ENCODE assay signal across 15 cellular contexts in genomic region chr5:33612386-33612785, GRCh38.
DNase-seq lines count a peak whose midpoint lies in the region; ATAC-seq, FAIRE-seq and TF ChIP-seq lines count a peak whose summit lies in the region.
"Had no signal": no experiment of that assay in that cellular context is flagged by ENCODE, and none has a peak within 500 bp of the region (broad histone marks: within the 10 kb centered on the region; RNA-seq: fewer than 3 reads in every experiment).

No MANE protein-coding gene starts in this region.

- no peaks in the 10 kb centered on the region for H3K9me2 ChIP-seq in PC-3 (replicated peaks; ENCODE audit: low read length)

- H3K4me1 ChIP-seq in PC-3 (ENCODE audit: insufficient read depth, low read length): peaks cover 30% of the 10 kb centered on the region
- no peaks in the 10 kb centered on the region for H3K4me1 ChIP-seq in thyroid gland
- H3K4me1 ChIP-seq: BLaER1 treated with 17β-estradiol and CSF1 and Interleukin-3, amounts not matched to agents 10 nM and 100 nM; psoas muscle had no signal

- FAIRE-seq in D721Med (lab: Jason Lieb, UNC): no peak

- H3K36me3 ChIP-seq in PC-3 (ENCODE audit: low read depth, low read length) (no peaks in the 10 kb centered on the region), thyroid gland (no peaks in the 10 kb centered on the region)
- H3K36me3 ChIP-seq: BLaER1 treated with 17β-estradiol and CSF1 and Interleukin-3, amounts not matched to agents 10 nM and 100 nM had no signal

- intact Hi-C loops in PC-3 (cut with micrococcal nuclease): no loop called here
- intact Hi-C loops in thyroid gland (cut with DNase I): no loop called here

- no peaks in the 10 kb centered on the region for H3K79me2 ChIP-seq in PC-3 (ENCODE audit: low read length)

- H3F3A ChIP-seq in PC-3 (ENCODE audit: low read length, unreplicated experiment): peaks cover 4% of the 10 kb centered on the region

- TF ChIP-seq CTCF in PC-3 (conservative IDR thresholded peaks at IDR 0.05; ENCODE audit: low read depth, low read length) (no peak), choroid plexus epithelial cell (conservative IDR thresholded peaks at IDR 0.05; ENCODE audit: low read depth, low read length) (no peak), D721Med (IDR thresholded peaks at IDR 0.05; ENCODE audit: insufficient read depth, missing control alignments) (no peak), thyroid gland (IDR thresholded peaks at IDR 0.05) (no peak)

- no peak overlapping the region for H3K9ac ChIP-seq in PC-3 (ENCODE audit: low read length)
- H3K9ac ChIP-seq: BLaER1 treated with 17β-estradiol and CSF1 and Interleukin-3, amounts not matched to agents 10 nM and 100 nM had no signal

- H2AFZ ChIP-seq in PC-3 (ENCODE audit: low read length): no peak overlapping the region

- no peak overlapping the region for H3K4me3 ChIP-seq in PC-3 (ENCODE audit: low read length)
- H3K4me3 ChIP-seq in choroid plexus epithelial cell (ENCODE audit: low read depth, low read length): no peak overlapping the region
- H3K4me3 ChIP-seq in thyroid gland (replicated peaks in 1 of 3): no peak overlapping the region
- H3K4me3 ChIP-seq: BLaER1 treated with 17β-estradiol and CSF1 and Interleukin-3, amounts not matched to agents 10 nM and 100 nM; psoas muscle had no signal

- BruUV-seq in PC-3 (replicated peaks; lab: Mats Ljungman, UMichigan): no TSS peak

- H3K4me2 ChIP-seq in PC-3 (ENCODE audit: low read length): peak overlapping the region; percentile 65
- H3K4me2 ChIP-seq: BLaER1 treated with 17β-estradiol and CSF1 and Interleukin-3, amounts not matched to agents 10 nM and 100 nM had no signal

- peak; percentile 75 for ATAC-seq in PC-3
- ATAC-seq: left ventricle myocardium superior, natural killer cell, psoas muscle had no signal

- WGBS in thyroid gland, 2 donors: 79 to 83% methylated on average over 1 of the region's 1 CpG

- H3K27ac ChIP-seq in PC-3 (ENCODE audit: low read length) (peak overlapping the region; percentile 68), thyroid gland (no peak overlapping the region)
- H3K27ac ChIP-seq: BLaER1 treated with 17β-estradiol and CSF1 and Interleukin-3, amounts not matched to agents 10 nM and 100 nM; psoas muscle had no signal

- DNase-seq in EH (ENCODE audit: low read depth) (peak; percentile 77), PC-3 (peak; percentile 81), choroid plexus epithelial cell (ENCODE audit: low read depth) (peak; percentile 42), non-pigmented ciliary epithelial cell (ENCODE audit: low read depth) (peak; percentile 62), D721Med (ENCODE audit: insufficient read length, low spot score) (no peak), thyroid gland (no peak), inferior parietal cortex (ENCODE audit: extremely low spot score) (no peak), DMS53 (lab: John Stamatoyannopoulos, UW) (no peak)
- DNase-seq: activated CD4-positive, alpha-beta memory T cell treated with anti-CD3 and anti-CD28 coated beads for 36 hours; dermis blood vessel endothelial cell; left ventricle myocardium superior; natural killer cell; NCI-H2081 treated with DMSO at 0.1 percent for 48 hours; psoas muscle had no signal

- H3K9me3 ChIP-seq in PC-3 (ENCODE audit: low read length) (no peaks in the 10 kb centered on the region), thyroid gland (no peaks in the 10 kb centered on the region)
- H3K9me3 ChIP-seq: BLaER1 treated with 17β-estradiol and CSF1 and Interleukin-3, amounts not matched to agents 10 nM and 100 nM; psoas muscle had no signal

- CTCF ChIA-PET in PC-3 (lab: Charles Lee): no interaction called here

- no peaks in the 10 kb centered on the region for H4K20me1 ChIP-seq in PC-3 (ENCODE audit: low read length)
- H4K20me1 ChIP-seq: BLaER1 treated with 17β-estradiol and CSF1 and Interleukin-3, amounts not matched to agents 10 nM and 100 nM had no signal

- H3K27me3 ChIP-seq in PC-3 (ENCODE audit: low read length) (no peaks in the 10 kb centered on the region), thyroid gland (no peaks in the 10 kb centered on the region)
- H3K27me3 ChIP-seq: BLaER1 treated with 17β-estradiol and CSF1 and Interleukin-3, amounts not matched to agents 10 nM and 100 nM had no signal

- no peak for TF ChIP-seq POLR2A in thyroid gland (IDR thresholded peaks at IDR 0.05)

- POLR2A ChIA-PET in PC-3 (lab: Charles Lee; ENCODE audit: unreplicated experiment): interaction anchor here (0.6 kb wide), 1 partner anchor 37 kb away, joined by 6 read pairs; no protein-coding TSS in a partner anchor

Comparison
In these comparisons a context has a peak if more than half of its experiments do, and no peak if none do; other contexts are left out.
1. DNase-seq: peak in EH (single experiment), PC-3 (single experiment), choroid plexus epithelial cell (single experiment) and non-pigmented ciliary epithelial cell (single experiment); none in D721Med (single experiment), thyroid gland (0 of 2), inferior parietal cortex (single experiment) and DMS53 (single experiment).